Comparison of ENCODE assay signal across 8 cellular contexts in the genomic region with DNA sequence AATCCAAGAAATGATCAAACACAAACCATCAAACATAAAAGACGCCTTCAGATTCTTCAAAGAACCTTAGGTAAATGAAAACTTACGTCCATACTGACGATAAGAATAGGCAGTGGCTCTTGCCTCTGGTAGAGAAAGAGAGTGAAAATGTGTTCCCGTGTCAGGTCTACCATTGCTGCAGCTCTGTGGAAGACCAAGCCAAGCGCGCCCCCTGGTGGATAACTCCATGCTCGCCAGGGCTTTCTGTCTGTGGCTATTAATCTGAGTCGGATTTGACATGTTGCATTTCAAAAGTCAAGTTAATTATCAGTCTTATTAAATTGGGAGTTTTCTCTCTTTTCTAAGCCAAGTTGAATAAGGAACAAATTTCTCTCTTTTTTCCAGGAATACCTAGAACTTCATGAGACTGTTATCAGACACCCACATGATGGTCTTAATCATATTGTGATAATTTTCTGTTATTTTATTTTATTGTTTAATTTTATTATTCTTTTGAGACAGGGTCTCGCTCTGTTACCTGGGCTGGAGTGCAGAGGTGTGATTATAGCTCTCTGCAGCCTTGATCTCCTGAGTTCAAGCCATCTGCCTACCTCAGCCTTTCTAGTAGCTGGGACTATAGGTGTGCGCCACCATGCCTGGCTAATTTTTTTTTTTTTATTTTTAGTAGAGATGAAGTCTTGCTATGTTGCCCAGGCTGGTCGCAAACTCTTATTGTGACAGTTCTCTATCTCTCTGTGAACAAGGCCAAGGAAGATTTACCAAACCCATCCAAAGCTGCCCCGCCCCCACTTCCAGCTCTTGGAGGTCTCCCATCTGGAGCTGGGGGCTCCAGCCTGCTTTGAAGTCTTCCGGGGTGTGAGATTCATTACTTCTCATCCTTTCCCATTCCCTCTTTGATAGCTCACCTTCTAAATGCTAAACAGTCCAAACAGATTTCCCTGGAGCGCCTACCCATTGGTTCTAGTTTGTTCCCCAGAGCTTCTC. TPM values are rescaled to one million over a fixed set of nuclear protein-coding genes. Genes with fewer than 3 reads are reported as not detected.
DNase-seq lines count a peak whose midpoint lies in the region; ATAC-seq and TF ChIP-seq lines count a peak whose summit lies in the region.

No MANE protein-coding gene starts in this region.

- CTCF ChIA-PET in Panc1 (lab: Charles Lee): interaction anchor here (0.7 to 3.1 kb wide), 4 partner anchors 32 to 341 kb away, joined by 4 to 21 read pairs (median 8); no protein-coding TSS in a partner anchor

- POLR2A ChIA-PET in Panc1 (lab: Charles Lee): no interaction called here

- peaks cover 4 to 14% (median 13%) of the 10 kb centered on the region in 3 donors for H3K4me1 Mint-ChIP-seq in naive B cell

- in situ Hi-C loops in Panc1 (cut with HindIII; ENCODE audit: low pct_unique_long_range_greater_than_20kb, low sequenced_read_pairs): no loop called here

- H3K27ac ChIP-seq in Panc1 (ENCODE audit: low read length): no peak overlapping the region

- no peaks in the 10 kb centered on the region for H3K4me1 ChIP-seq in Panc1 (ENCODE audit: control insufficient read depth, insufficient read depth, low read length)

- peak; percentile 95 for TF ChIP-seq CTCF in AG10803 (conservative IDR thresholded peaks at IDR 0.05; ENCODE audit: low read length)
- TF ChIP-seq CTCF in LNCaP clone FGC (IDR thresholded peaks at IDR 0.05; ENCODE audit: control insufficient read depth, extremely low read depth, insufficient read depth): peak; percentile 84
- peak; percentile 93 for TF ChIP-seq CTCF in Panc1 (IDR thresholded peaks at IDR 0.05)

- H3K27ac Mint-ChIP-seq in naive B cell: peak overlapping the region in 1 of 6 donors; percentile 66

- H3K27me3 ChIP-seq in Panc1 (ENCODE audit: control insufficient read depth, insufficient read depth, low read length): no peaks in the 10 kb centered on the region

- H3K4me3 ChIP-seq in AG10803 (ENCODE audit: low read length) (no peak overlapping the region; the same call in 1 of the 2 replicates), LNCaP clone FGC (ENCODE audit: low read depth, low read length) (no peak overlapping the region), Panc1 (ENCODE audit: low read depth in 2 of 2, low read length in 2 of 2) (no peak overlapping the region)

- peaks cover 0 to 4% (median 0%) of the 10 kb centered on the region in 3 donors for H3K27me3 Mint-ChIP-seq in naive B cell

- intact Hi-C loops in Panc1 (cut with micrococcal nuclease; ENCODE audit: unreplicated experiment): loop anchor here (2.0 kb wide), 1 partner anchor 107 kb away; no protein-coding TSS in a partner anchor

- ATAC-seq in GM19455 (IDR thresholded peaks at IDR 0.05; ENCODE audit: unreplicated experiment) (peak; percentile 67), Panc1 (peak; percentile 95), naive B cell (ENCODE audit: low read depth in 2 of 2) (peak; percentile 93 to 96)

- no peaks in the 10 kb centered on the region for H3K9me3 Mint-ChIP-seq in naive B cell

- DNase-seq in AG10803 (ENCODE audit: low read depth) (peak; percentile 73), LNCaP clone FGC (ENCODE audit: low read depth) (peak; percentile 34), Panc1 (ENCODE audit: low read depth, low spot score) (peak; percentile 61), erythroblast (lab: John Stamatoyannopoulos, UW) (peak; percentile 83 to 92), naive B cell (peak; percentile 81)
- peak; percentile 92 for DNase-seq in activated T-cell treated with anti-CD3 and anti-CD28 coated beads, Interleukin-2, amount 50 U/mL, for 1 hour
- peak; percentile 92 for DNase-seq in stimulated activated CD8-positive, alpha-beta memory T cell treated with anti-CD3 and anti-CD28 coated beads, Interleukin-7, amount 100 ng/mL, for 24 hours (ENCODE audit: low read depth)

- no peaks in the 10 kb centered on the region for H3K9me3 ChIP-seq in Panc1 (ENCODE audit: control insufficient read depth, insufficient read depth, low read depth, low read length)

- H3K4me3 Mint-ChIP-seq in naive B cell: peak overlapping the region in 3 of 8 donors; percentile 30 to 72 (median 64)

- TF ChIP-seq POLR2A in erythroblast (IDR thresholded peaks at IDR 0.05; ENCODE audit: low read length): no peak

- no peaks in the 10 kb centered on the region for H3K36me3 Mint-ChIP-seq in naive B cell

- H3K36me3 ChIP-seq in Panc1 (ENCODE audit: control insufficient read depth, insufficient read depth, low read length): no peaks in the 10 kb centered on the region

- no TSS peak for BruUV-seq in Panc1 (replicated peaks; lab: Mats Ljungman, UMichigan)

RNA-seq across cellular contexts. Expression of a gene that starts 15.8 kb away (rescaled TPM):
- total RNA-seq in Panc1 (2021; ENCODE audit: unreplicated experiment): 0.54 TPM
- polyA plus RNA-seq in Panc1 (2012; ENCODE audit: insufficient read length): 0.33 TPM
- 1 to 10 TPM; 1.6 to 3.6 (median 2.6) TPM for polyA plus RNA-seq in naive B cell (ENCODE audit: low read depth in 6 of 6)

RNA-seq across cellular contexts. Expression of a gene that starts 28.0 kb away (rescaled TPM):
- 6.0 TPM for total RNA-seq in Panc1 (2021; ENCODE audit: unreplicated experiment)
- polyA plus RNA-seq in Panc1 (2012; ENCODE audit: insufficient read length): 3.8 TPM
- 1 to 10 TPM in 2 of 6 donors, under 1 TPM in 1, not detected in 3; 0.60 to 2.5 (median 1.3) TPM for polyA plus RNA-seq in naive B cell (ENCODE audit: low read depth in 6 of 6)

RNA-seq across cellular contexts. Expression of a gene that starts 33.7 kb away (rescaled TPM):
- total RNA-seq in Panc1 (2021; ENCODE audit: unreplicated experiment): 28.1 TPM
- 39.2 TPM for polyA plus RNA-seq in Panc1 (2012; ENCODE audit: insufficient read length)
- 10 to 100 TPM in 4 of 6 donors, 1 to 10 TPM in 2; 8.7 to 13.9 (median 10.8) TPM for polyA plus RNA-seq in naive B cell (ENCODE audit: low read depth in 6 of 6)

RNA-seq across cellular contexts. Expression of a gene that starts 51.7 kb away (rescaled TPM):
- 298 TPM for total RNA-seq in Panc1 (2021; ENCODE audit: unreplicated experiment)
- polyA plus RNA-seq in Panc1 (2012; ENCODE audit: insufficient read length): 264 TPM
- 100 to 1,000 TPM; 280 to 362 (median 320) TPM for polyA plus RNA-seq in naive B cell (ENCODE audit: low read depth in 6 of 6)

Comparison
In these comparisons a context has a peak if more than half of its experiments do, and no peak if none do; other contexts are left out.
1. DNase-seq: peak in every context shown above with its lines; median percentile 92 in activated T-cell treated with anti-CD3 and anti-CD28 coated beads, Interleukin-2, amount 50 U/mL, for 1 hour; 92 in stimulated activated CD8-positive, alpha-beta memory T cell treated with anti-CD3 and anti-CD28 coated beads, Interleukin-7, amount 100 ng/mL, for 24 hours; 88 in erythroblast; 81 in naive B cell; 73 in AG10803; 61 in Panc1; 34 in LNCaP clone FGC.